Comparison of ENCODE assay signal across 9 cellular contexts in genomic region chr17:4999429-5000093, GRCh38. TPM values are rescaled to one million over a fixed set of nuclear protein-coding genes. Genes with fewer than 3 reads are reported as not detected.
A peak's percentile ranks its signal among the peaks of the same experiment; 100 is the strongest.
DNase-seq lines count a peak whose midpoint lies in the region; ATAC-seq and TF ChIP-seq lines count a peak whose summit lies in the region.
"Had no signal": no experiment of that assay in that cellular context is flagged by ENCODE, and none has a peak within 500 bp of the region (broad histone marks: within the 10 kb centered on the region; RNA-seq: fewer than 3 reads in every experiment).

No MANE protein-coding gene starts in this region.

- DNase-seq in epithelial cell of esophagus (ENCODE audit: low read depth) (no peak), left colon (no peak), NCI-H345 (lab: John Stamatoyannopoulos, UW) (no peak)

- H4K20me1 ChIP-seq in OCI-LY3 (ENCODE audit: insufficient read depth, low read length) (no peaks in the 10 kb centered on the region), neural cell (ENCODE audit: insufficient read depth) (no peaks in the 10 kb centered on the region)

- H3K36me3 ChIP-seq in OCI-LY3 (replicated peaks; ENCODE audit: low read depth, low read length) (peaks cover 28% of the 10 kb centered on the region), neural cell (ENCODE audit: insufficient read depth, low read length) (no peaks in the 10 kb centered on the region)

- H3K4me1 ChIP-seq in OCI-LY3 (ENCODE audit: low read length), result peaks cover 13% of the 10 kb centered on the region

- ATAC-seq in HG02759 (IDR thresholded peaks at IDR 0.05; ENCODE audit: unreplicated experiment), result no peak
- ATAC-seq in GM19463 (IDR thresholded peaks at IDR 0.05; ENCODE audit: unreplicated experiment), result no peak
- no peak for ATAC-seq in left colon

- H2AFZ ChIP-seq in OCI-LY3 (ENCODE audit: low read depth, low read length) (no peak overlapping the region), neural cell (ENCODE audit: low read depth, low read length) (no peak overlapping the region)

- H3K79me2 ChIP-seq in OCI-LY3 (ENCODE audit: low read length) (peaks cover 24% of the 10 kb centered on the region), neural cell (replicated peaks; ENCODE audit: insufficient read depth, low read length) (peaks cover 16% of the 10 kb centered on the region)

- no peaks in the 10 kb centered on the region for H3F3A ChIP-seq in neural cell (ENCODE audit: insufficient read depth, low read length, poor library complexity, severe bottlenecking)

- H3K4me2 ChIP-seq in OCI-LY3 (ENCODE audit: low read length) (peak overlapping the region; percentile 90), neural cell (ENCODE audit: low read length) (peak overlapping the region; percentile 84)

- intact Hi-C loops in left colon (cut with DNase I, micrococcal nuclease), result no loop called here

- H3K4me3 ChIP-seq in OCI-LY3 (ENCODE audit: low read length) (peak overlapping the region; percentile 100), epithelial cell of esophagus (ENCODE audit: low read length) (peak overlapping the region; percentile 95), neural cell (ENCODE audit: low read length) (peak overlapping the region; percentile 96)

- H3K9ac ChIP-seq in OCI-LY3 (ENCODE audit: low read length), result peak overlapping the region; percentile 99
- H3K9ac ChIP-seq in neural cell (ENCODE audit: low read length), result peak overlapping the region; percentile 81
- H3K9ac ChIP-seq: KMS-11 had no signal

- TF ChIP-seq EP300 in neural cell (conservative IDR thresholded peaks at IDR 0.05; ENCODE audit: poor library complexity, severe bottlenecking), result no peak

- H3K9me3 ChIP-seq in OCI-LY3 (ENCODE audit: insufficient read depth, low read length), result no peaks in the 10 kb centered on the region
- H3K9me3 ChIP-seq in neural cell (ENCODE audit: low read length), result no peaks in the 10 kb centered on the region

- TF ChIP-seq CTCF in C4-2B (conservative IDR thresholded peaks at IDR 0.05), result no peak
- no peak for TF ChIP-seq CTCF in OCI-LY3 (IDR thresholded peaks at IDR 0.05; ENCODE audit: low read depth, low read length)
- no peak for TF ChIP-seq CTCF in epithelial cell of esophagus (IDR thresholded peaks at IDR 0.05; ENCODE audit: insufficient read depth, low read depth, low read length, missing control alignments)
- TF ChIP-seq CTCF in neural cell (IDR thresholded peaks at IDR 0.05; ENCODE audit: poor library complexity, severe bottlenecking), result no peak

- H3K9me2 ChIP-seq in neural cell (ENCODE audit: insufficient read depth, low read length), result no peaks in the 10 kb centered on the region

- TF ChIP-seq RAD21 in neural cell (conservative IDR thresholded peaks at IDR 0.05), result no peak

- H3K27me3 ChIP-seq in OCI-LY3 (ENCODE audit: low read depth, low read length) (no peaks in the 10 kb centered on the region), neural cell (ENCODE audit: insufficient read depth, low read depth, low read length) (no peaks in the 10 kb centered on the region)

- H3K27ac ChIP-seq in C4-2B, result peak overlapping the region; percentile 90
- peak overlapping the region; percentile 70 for H3K27ac ChIP-seq in OCI-LY3 (ENCODE audit: low read length)
- H3K27ac ChIP-seq in neural cell (ENCODE audit: low read length), result no peak overlapping the region
- H3K27ac ChIP-seq: KMS-11 had no signal

TF ChIP-seq in neural cell, 6 proteins besides CTCF, POLR2A, EP300 and RAD21:
- no peak for TF ChIP-seq TAF1 (IDR thresholded peaks at IDR 0.05; ENCODE audit: low read depth)
- TF ChIP-seq EZH2 (IDR thresholded peaks at IDR 0.05; ENCODE audit: borderline replicate concordance, insufficient read depth, low read length, poor library complexity, severe bottlenecking), result no peak
- no peak for TF ChIP-seq SMC3 (conservative IDR thresholded peaks at IDR 0.05; ENCODE audit: poor library complexity)
- TF ChIP-seq REST (IDR thresholded peaks at IDR 0.05; ENCODE audit: borderline replicate concordance), result no peak
- TF ChIP-seq MXI1 (conservative IDR thresholded peaks at IDR 0.05; ENCODE audit: poor library complexity, severe bottlenecking), result no peak
- no peak for TF ChIP-seq POLR2AphosphoS5 (IDR thresholded peaks at IDR 0.05)
TF ChIP-seq in neural cell: peak in this region for 0.

RNA-seq across cellular contexts. Expression of gene KIF1C, which starts 1.8 kb away (rescaled TPM):
- 7.7 and 8.3 TPM in 2 replicates for polyA plus RNA-seq in neural cell
- 9.5 and 10.2 TPM in 2 replicates for polyA minus RNA-seq in neural cell
- total RNA-seq in left colon, result 100 to 1,000 TPM; 212 to 226 TPM

RNA-seq across cellular contexts. Expression of gene INCA1, which starts 2.2 kb away (rescaled TPM):
- polyA plus RNA-seq in neural cell, result 0.38 TPM in 1 of 2 replicates, not detected in the other
- not detected in 2 replicates for polyA minus RNA-seq in neural cell
- total RNA-seq in left colon, result 1 to 10 TPM; 1.9 TPM

RNA-seq across cellular contexts. Expression of gene CAMTA2, which starts 12.1 kb away (rescaled TPM):
- 3.7 and 7.3 TPM in 2 replicates for polyA plus RNA-seq in neural cell
- polyA minus RNA-seq in neural cell, result 5.8 and 9.8 TPM in 2 replicates
- 10 to 100 TPM; 49.1 to 52.2 TPM for total RNA-seq in left colon

RNA-seq across cellular contexts. Expression of gene SPAG7, which starts 31.9 kb away (rescaled TPM):
- polyA plus RNA-seq in neural cell, result 66.4 and 67.7 TPM in 2 replicates
- polyA minus RNA-seq in neural cell, result 27.5 and 32.4 TPM in 2 replicates
- total RNA-seq in left colon, result 10 to 100 TPM; 49.3 to 68.2 TPM

RNA-seq across cellular contexts. Expression of gene SLC52A1, which starts 35.7 kb away (rescaled TPM):
- not detected in 2 replicates for polyA plus RNA-seq in neural cell
- not detected in 2 replicates for polyA minus RNA-seq in neural cell
- total RNA-seq in left colon, result 1 to 10 TPM; 2.4 to 2.5 TPM
